In genomic region chr1:61978866-61979265, GRCh38 we compare ENCODE assay signal across 22 cellular contexts.
DNase-seq lines count a peak whose midpoint lies in the region; ATAC-seq and TF ChIP-seq lines count a peak whose summit lies in the region.
"Had no signal": no experiment of that assay in that cellular context is flagged by ENCODE, and none has a peak within 500 bp of the region (broad histone marks: within the 10 kb centered on the region; RNA-seq: fewer than 3 reads in every experiment).

No MANE protein-coding gene starts in this region.

- H3K79me2 ChIP-seq in neural cell (replicated peaks; ENCODE audit: insufficient read depth, low read length) = no peaks in the 10 kb centered on the region

- DNase-seq in NCI-H2227 (lab: John Stamatoyannopoulos, UW; ENCODE audit: unreplicated experiment) (peak; percentile 21), NCI-H2227 treated with DMSO at 0.1 percent for 48 hours (lab: John Stamatoyannopoulos, UW) (no peak), NCI-H1930 (lab: John Stamatoyannopoulos, UW) (peak; percentile 90 to 92), lower leg skin (ENCODE audit: low spot score in 2 of 2) (no peak)
- no peak for DNase-seq in activated naive CD4-positive, alpha-beta T cell treated with anti-CD3 and anti-CD28 coated beads, Interleukin-2, amount 50 U/mL, for 16 hours
- DNase-seq: AML-193; C1 segment of cervical spinal cord; Calu3; CD8-positive, alpha-beta T cell; GDM1; NCI-H1105; NCI-H2029; NCI-H2171; NCI-H446 treated with DMSO at 0.1 percent for 48 hours; NCI-H69; PC-9; RPMI8226; SHP77; SK-N-SH; T-cell had no signal

- H3K9ac ChIP-seq in neural cell (ENCODE audit: low read length) = no peak overlapping the region
- H3K9ac ChIP-seq: SK-N-SH had no signal

- TF ChIP-seq CTCF in neural cell (IDR thresholded peaks at IDR 0.05; ENCODE audit: poor library complexity, severe bottlenecking) (no peak), lower leg skin (IDR thresholded peaks at IDR 0.05) (no peak)

- peak overlapping the region; percentile 30 for H3K27ac ChIP-seq in neural cell (ENCODE audit: low read length)
- H3K27ac ChIP-seq: PC-9 had no signal

- TF ChIP-seq POLR2A in lower leg skin (IDR thresholded peaks at IDR 0.05) = no peak

- H3K9me2 ChIP-seq in neural cell (ENCODE audit: insufficient read depth, low read length) = no peaks in the 10 kb centered on the region
- H3K9me2 ChIP-seq: SK-N-SH had no signal

- peak; percentile 13 for TF ChIP-seq EP300 in neural cell (conservative IDR thresholded peaks at IDR 0.05; ENCODE audit: poor library complexity, severe bottlenecking)

- no peaks in the 10 kb centered on the region for H3K36me3 ChIP-seq in neural cell (ENCODE audit: insufficient read depth, low read length)

- H3K4me3 ChIP-seq in neural cell (ENCODE audit: low read length) = peak overlapping the region; percentile 13
- no peak overlapping the region for H3K4me3 ChIP-seq in lower leg skin (ENCODE audit: low read depth, poor library complexity, severe bottlenecking)
- H3K4me3 ChIP-seq: PC-9 had no signal

- no peak for TF ChIP-seq RAD21 in neural cell (conservative IDR thresholded peaks at IDR 0.05)

- intact Hi-C loops in lower leg skin (cut with DNase I; ENCODE audit: low total_unique reads) = no loop called here

- no peaks in the 10 kb centered on the region for H4K20me1 ChIP-seq in neural cell (ENCODE audit: insufficient read depth)

- H2AFZ ChIP-seq in neural cell (ENCODE audit: low read depth, low read length) = no peak overlapping the region
- H2AFZ ChIP-seq: PC-9 had no signal

- H3K9me3 ChIP-seq in neural cell (ENCODE audit: low read length) = no peaks in the 10 kb centered on the region
- H3K9me3 ChIP-seq: SK-N-SH had no signal

- H3K27me3 ChIP-seq in neural cell (ENCODE audit: insufficient read depth, low read depth, low read length) = no peaks in the 10 kb centered on the region

- no peaks in the 10 kb centered on the region for H3F3A ChIP-seq in neural cell (ENCODE audit: insufficient read depth, low read length, poor library complexity, severe bottlenecking)

- no peak for ATAC-seq in GM18868 (IDR thresholded peaks at IDR 0.05; ENCODE audit: unreplicated experiment)
- ATAC-seq: CD8-positive, alpha-beta T cell; T-cell had no signal

- H3K4me2 ChIP-seq in neural cell (ENCODE audit: low read length) = peak overlapping the region; percentile 21
- H3K4me2 ChIP-seq: PC-9, SK-N-SH had no signal

TF ChIP-seq in neural cell, 6 proteins besides CTCF, POLR2A, EP300 and RAD21:
- no peak for TF ChIP-seq TAF1 (IDR thresholded peaks at IDR 0.05; ENCODE audit: low read depth)
- no peak for TF ChIP-seq EZH2 (IDR thresholded peaks at IDR 0.05; ENCODE audit: borderline replicate concordance, insufficient read depth, low read length, poor library complexity, severe bottlenecking)
- TF ChIP-seq SMC3 (conservative IDR thresholded peaks at IDR 0.05; ENCODE audit: poor library complexity) = no peak
- TF ChIP-seq REST (IDR thresholded peaks at IDR 0.05; ENCODE audit: borderline replicate concordance) = no peak
- TF ChIP-seq MXI1 (conservative IDR thresholded peaks at IDR 0.05; ENCODE audit: poor library complexity, severe bottlenecking) = no peak
- TF ChIP-seq POLR2AphosphoS5 (IDR thresholded peaks at IDR 0.05) = no peak

Comparison
In these comparisons a context has a peak if more than half of its experiments do, and no peak if none do; other contexts are left out.
1. DNase-seq: peak in NCI-H2227 (single experiment) and NCI-H1930 (2 of 2); none in NCI-H2227 treated with DMSO at 0.1 percent for 48 hours (single experiment), lower leg skin (0 of 2) and activated naive CD4-positive, alpha-beta T cell treated with anti-CD3 and anti-CD28 coated beads, Interleukin-2, amount 50 U/mL, for 16 hours (single experiment).